In genomic region chr11:108518581-108518980, GRCh38 we compare ENCODE assay signal across 19 cellular contexts. TPM values are rescaled to one million over a fixed set of nuclear protein-coding genes. Genes with fewer than 3 reads are reported as not detected.
A peak's percentile ranks its signal among the peaks of the same experiment; 100 is the strongest.
DNase-seq lines count a peak whose midpoint lies in the region; ATAC-seq and TF ChIP-seq lines count a peak whose summit lies in the region.
"Had no signal": no experiment of that assay in that cellular context is flagged by ENCODE, and none has a peak within 500 bp of the region (broad histone marks: within the 10 kb centered on the region; RNA-seq: fewer than 3 reads in every experiment).

No MANE protein-coding gene starts in this region.

- no peaks in the 10 kb centered on the region for H4K20me1 ChIP-seq in IMR-90 (ENCODE audit: insufficient read depth, low read length)
- no peaks in the 10 kb centered on the region for H4K20me1 ChIP-seq in smooth muscle cell (ENCODE audit: low read depth)

- CTCF ChIA-PET in IMR-90 (lab: Yijun Ruan, JAX) = no interaction called here
- CTCF ChIA-PET in naive thymus-derived CD4-positive, alpha-beta T cell (lab: Charles Lee) = no interaction called here

- DNase-seq in IMR-90 (no peak), islet precursor cell (peak; percentile 92), mesothelial cell of epicardium (ENCODE audit: low spot score in 2 of 2, unreplicated experiment in 2 of 2) (no peak), smooth muscle cell (lab: John Stamatoyannopoulos, UW; ENCODE audit: unreplicated experiment) (no peak), uterus (no peak), GM20000 (ENCODE audit: low spot score) (no peak)
- no peak for DNase-seq in naive thymus-derived CD4-positive, alpha-beta T cell
- DNase-seq: ACHN; AML-193; CD4-positive, alpha-beta T cell; GF-D8; GOT3; H7; HFFc6 had no signal

- no peak overlapping the region for H4K5ac ChIP-seq in IMR-90 (ENCODE audit: low read depth, low read length)

- in situ Hi-C loops in IMR-90 (cut with MboI; ENCODE audit: low sequenced_read_pairs) = no loop called here

- no peaks in the 10 kb centered on the region for H3K9me3 ChIP-seq in IMR-90 (ENCODE audit: control insufficient read depth, insufficient read depth, low read length)
- no peaks in the 10 kb centered on the region for H3K9me3 ChIP-seq in smooth muscle cell (replicated peaks; ENCODE audit: low read depth)
- H3K9me3 ChIP-seq in uterus = no peaks in the 10 kb centered on the region
- H3K9me3 ChIP-seq in naive thymus-derived CD4-positive, alpha-beta T cell (ENCODE audit: control insufficient read depth in 2 of 3, low read length in 3 of 3) = no peaks in the 10 kb centered on the region
- H3K9me3 ChIP-seq: Caco-2 had no signal

- no peak overlapping the region for H3K4ac ChIP-seq in IMR-90 (ENCODE audit: low read depth, low read length)

- no peak overlapping the region for H4K91ac ChIP-seq in IMR-90 (ENCODE audit: insufficient read depth, low read depth, low read length)

- no peaks in the 10 kb centered on the region for H3K36me3 ChIP-seq in IMR-90 (ENCODE audit: control insufficient read depth, insufficient read depth, low read length)
- no peaks in the 10 kb centered on the region for H3K36me3 ChIP-seq in smooth muscle cell (ENCODE audit: low read depth)
- H3K36me3 ChIP-seq in uterus = no peaks in the 10 kb centered on the region
- peaks cover 0 to 9% (median 0%) of the 10 kb centered on the region in 3 experiments for H3K36me3 ChIP-seq in naive thymus-derived CD4-positive, alpha-beta T cell (ENCODE audit: control insufficient read depth in 2 of 3, insufficient read depth in 3 of 3, low read length in 3 of 3)

- no peak overlapping the region for H2AK9ac ChIP-seq in IMR-90 (replicated peaks; ENCODE audit: low read depth, low read length, poor library complexity)

- H3K14ac ChIP-seq in IMR-90 (replicated peaks; ENCODE audit: low read depth, low read length) = no peak overlapping the region

- H4K8ac ChIP-seq in IMR-90 (ENCODE audit: low read depth in 2 of 2, low read length in 2 of 2) = no peak overlapping the region

- no peak overlapping the region for H2BK120ac ChIP-seq in IMR-90 (ENCODE audit: low read depth, low read length)

- H3K4me3 Mint-ChIP-seq in mesothelial cell of epicardium = no peak overlapping the region
- no peak overlapping the region for H3K4me3 Mint-ChIP-seq in naive thymus-derived CD4-positive, alpha-beta T cell
- H3K4me3 Mint-ChIP-seq: CD4-positive, alpha-beta T cell; HFFc6 had no signal

- no peaks in the 10 kb centered on the region for H3K9me1 ChIP-seq in IMR-90 (ENCODE audit: insufficient read depth, low read length)

- H2BK5ac ChIP-seq in IMR-90 (ENCODE audit: low read depth, low read length, poor library complexity, severe bottlenecking) = no peak overlapping the region

- intact Hi-C loops in IMR-90 (cut with micrococcal nuclease) (no loop called here), uterus (cut with DNase I; ENCODE audit: low total_unique reads) (no loop called here)
- intact Hi-C loops in naive thymus-derived CD4-positive, alpha-beta T cell (cut with micrococcal nuclease) = loop anchor here in 1 of 2 donors (1.0 kb wide), 1 partner anchor 15 kb away; no protein-coding TSS in a partner anchor

- no peaks in the 10 kb centered on the region for H3K27me3 Mint-ChIP-seq in mesothelial cell of epicardium (ENCODE audit: low read depth)
- no peaks in the 10 kb centered on the region for H3K27me3 Mint-ChIP-seq in naive thymus-derived CD4-positive, alpha-beta T cell

- H3K4me1 ChIP-seq in IMR-90 (ENCODE audit: control insufficient read depth, insufficient read depth, low read length) = no peaks in the 10 kb centered on the region
- no peaks in the 10 kb centered on the region for H3K4me1 ChIP-seq in smooth muscle cell (ENCODE audit: low read depth)
- H3K4me1 ChIP-seq in uterus = no peaks in the 10 kb centered on the region
- no peaks in the 10 kb centered on the region for H3K4me1 ChIP-seq in naive thymus-derived CD4-positive, alpha-beta T cell (ENCODE audit: control insufficient read depth in 2 of 2, insufficient read depth in 2 of 2, low read length in 2 of 2)
- H3K4me1 ChIP-seq: Caco-2 had no signal

- no peak overlapping the region for H3K56ac ChIP-seq in IMR-90 (ENCODE audit: extremely low read depth, insufficient read depth, low read length)

- dilution Hi-C loops in IMR-90 (cut with HindIII; ENCODE audit: low sequenced_read_pairs, unreplicated experiment) = no loop called here

- H3K4me3 ChIP-seq in IMR-90 (ENCODE audit: insufficient read depth, low read depth, low read length) (no peak overlapping the region), smooth muscle cell (no peak overlapping the region), uterus (no peak overlapping the region)
- H3K4me3 ChIP-seq in naive thymus-derived CD4-positive, alpha-beta T cell (ENCODE audit: low read length) = no peak overlapping the region

- H3K18ac ChIP-seq in IMR-90 (ENCODE audit: low read depth, low read length) = no peak overlapping the region

- H3K27ac ChIP-seq in IMR-90 (ENCODE audit: insufficient read depth, low read length) = no peak overlapping the region
- H3K27ac ChIP-seq in smooth muscle cell (ENCODE audit: low read depth) = peak overlapping the region; percentile 72
- H3K27ac ChIP-seq in uterus = no peak overlapping the region
- no peak overlapping the region for H3K27ac ChIP-seq in naive thymus-derived CD4-positive, alpha-beta T cell (ENCODE audit: low read depth, low read length)
- H3K27ac ChIP-seq: C4-2B had no signal

- no peak for TF ChIP-seq POLR2A in IMR-90 (IDR thresholded peaks at IDR 0.05; ENCODE audit: low read depth, low read length)
- TF ChIP-seq POLR2A in uterus (IDR thresholded peaks at IDR 0.05) = no peak

- BruUV-seq in IMR-90 (replicated peaks; lab: Mats Ljungman, UMichigan) = no TSS peak

- TF ChIP-seq RAD21 in IMR-90 (IDR thresholded peaks at IDR 0.05; ENCODE audit: low read length) = no peak

- peak overlapping the region; percentile 41 for H2AFZ ChIP-seq in IMR-90 (replicated peaks; ENCODE audit: low read length, poor library complexity)
- no peak overlapping the region for H2AFZ ChIP-seq in smooth muscle cell (ENCODE audit: low read depth)

- H3F3A ChIP-seq in smooth muscle cell (ENCODE audit: low read depth) = no peaks in the 10 kb centered on the region

- POLR2A ChIA-PET in IMR-90 (lab: Charles Lee; ENCODE audit: unreplicated experiment) = no interaction called here
- POLR2A ChIA-PET in naive thymus-derived CD4-positive, alpha-beta T cell (lab: Charles Lee) = no interaction called here

- peaks cover 13% of the 10 kb centered on the region for H3K9me3 Mint-ChIP-seq in mesothelial cell of epicardium
- H3K9me3 Mint-ChIP-seq in naive thymus-derived CD4-positive, alpha-beta T cell = peaks cover 0 to 5% (median 0%) of the 10 kb centered on the region in 11 donors
- H3K9me3 Mint-ChIP-seq: CD4-positive, alpha-beta T cell; HFFc6 had no signal

- H3K4me1 Mint-ChIP-seq in mesothelial cell of epicardium = peaks cover 13% of the 10 kb centered on the region
- peaks cover 0 to 5% (median 0%) of the 10 kb centered on the region in 7 donors for H3K4me1 Mint-ChIP-seq in naive thymus-derived CD4-positive, alpha-beta T cell

- H3K36me3 Mint-ChIP-seq in mesothelial cell of epicardium = peaks cover 28% of the 10 kb centered on the region
- peaks cover 7 to 35% (median 14%) of the 10 kb centered on the region in 5 donors for H3K36me3 Mint-ChIP-seq in naive thymus-derived CD4-positive, alpha-beta T cell

- H3K23ac ChIP-seq in IMR-90 (ENCODE audit: low read depth, low read length) = no peak overlapping the region

- H3K9ac ChIP-seq in IMR-90 (ENCODE audit: low read depth, low read length) = no peak overlapping the region
- peak overlapping the region; percentile 23 for H3K9ac ChIP-seq in smooth muscle cell (ENCODE audit: low read depth)

- H3K79me2 ChIP-seq in smooth muscle cell (ENCODE audit: low read depth) = no peaks in the 10 kb centered on the region

- H2BK15ac ChIP-seq in IMR-90 (ENCODE audit: low read depth, low read length) = no peak overlapping the region

- ATAC-seq in IMR-90 (ENCODE audit: low read depth) = no peak
- ATAC-seq in HG03196 (IDR thresholded peaks at IDR 0.05; ENCODE audit: unreplicated experiment) = no peak
- no peak for ATAC-seq in naive thymus-derived CD4-positive, alpha-beta T cell
- ATAC-seq: HCT116, HepG2 had no signal

- no peaks in the 10 kb centered on the region for H3K79me1 ChIP-seq in IMR-90 (ENCODE audit: low read depth in 1 of 2, low read length in 2 of 2)

- H2BK20ac ChIP-seq in IMR-90 (ENCODE audit: low read depth, low read length) = no peak overlapping the region

- H2AK5ac ChIP-seq in IMR-90 (ENCODE audit: low read depth, low read length) = no peak overlapping the region

- TF ChIP-seq CTCF in IMR-90 (conservative IDR thresholded peaks at IDR 0.05; ENCODE audit: low read depth, low read length) (no peak), mesothelial cell of epicardium (IDR thresholded peaks at IDR 0.05; ENCODE audit: unreplicated experiment) (no peak), smooth muscle cell (IDR thresholded peaks at IDR 0.05; ENCODE audit: borderline replicate concordance, insufficient read depth, poor library complexity, severe bottlenecking) (no peak), uterus (IDR thresholded peaks at IDR 0.05) (no peak), GM20000 (IDR thresholded peaks at IDR 0.05; ENCODE audit: extremely low read depth, missing control alignments) (no peak)

- 75% methylated on average over 5 of the region's 10 CpGs; no CpG with 5 or more reads in 1 of the 2 experiments for WGBS in IMR-90 (ENCODE audit: extremely low coverage in 2 of 2, insufficient read length in 1 of 2), 2 experiments
- WGBS in smooth muscle cell (ENCODE audit: low lambda C conversion rate) = 42% methylated on average over 10 of the region's 10 CpGs

- H3K4me2 ChIP-seq in IMR-90 (ENCODE audit: low read depth, low read length) (no peak overlapping the region), smooth muscle cell (no peak overlapping the region)

- peak overlapping the region; percentile 86 for H3K27ac Mint-ChIP-seq in mesothelial cell of epicardium
- no peak overlapping the region for H3K27ac Mint-ChIP-seq in naive thymus-derived CD4-positive, alpha-beta T cell
- H3K27ac Mint-ChIP-seq: CD4-positive, alpha-beta T cell; HFFc6 had no signal

- no peaks in the 10 kb centered on the region for H3K27me3 ChIP-seq in IMR-90 (ENCODE audit: control insufficient read depth, insufficient read depth, low read length)
- no peaks in the 10 kb centered on the region for H3K27me3 ChIP-seq in smooth muscle cell (ENCODE audit: low read depth)
- H3K27me3 ChIP-seq in uterus = no peaks in the 10 kb centered on the region
- no peaks in the 10 kb centered on the region for H3K27me3 ChIP-seq in naive thymus-derived CD4-positive, alpha-beta T cell (ENCODE audit: control insufficient read depth in 2 of 2, insufficient read depth in 2 of 2, low read length in 2 of 2)

RNA-seq across cellular contexts. Expression of gene POGLUT3, which starts 20.4 kb away (rescaled TPM):
- total RNA-seq in IMR-90 (2012; rRNA removed) = 31.7 and 36.7 TPM in 2 replicates
- polyA plus RNA-seq in IMR-90 (2012; rRNA removed) = 30.4 and 34.8 TPM in 2 replicates
- polyA plus RNA-seq in IMR-90 (2012; cell fraction: cytosol; rRNA removed) = 6.8 and 10.4 TPM in 2 replicates
- 1.2 and 7.0 TPM in 2 replicates for polyA plus RNA-seq in IMR-90 (2012; cell fraction: nucleus; rRNA removed; ENCODE audit: low replicate concordance)
- 39.6 to 41.5 TPM (median 40.1 TPM) in 3 replicates for total RNA-seq in mesothelial cell of epicardium
- total RNA-seq in smooth muscle cell = 50.4 and 62.9 TPM in 2 replicates
- 28.9 and 34.4 TPM in 2 replicates for polyA plus RNA-seq in smooth muscle cell
- 100 to 1,000 TPM in 1 of 4 donors, 10 to 100 TPM in 3; 30.0 to 106 (median 51.1) TPM for total RNA-seq in uterus
- 10 to 100 TPM in 1 of 5 experiments, 1 to 10 TPM in 4; 5.7 to 15.7 (median 9.4) TPM for total RNA-seq in naive thymus-derived CD4-positive, alpha-beta T cell
- polyA plus RNA-seq in naive thymus-derived CD4-positive, alpha-beta T cell = 10 to 100 TPM in 1 of 2 donors, 1 to 10 TPM in 1; 10.0 to 10.3 TPM

RNA-seq across cellular contexts. Expression of gene C11orf65, which starts 51.3 kb away (rescaled TPM):
- total RNA-seq in IMR-90 (2012; rRNA removed) (0.18 and 0.56 TPM in 2 replicates), mesothelial cell of epicardium (1.00 to 1.6 TPM (median 1.1 TPM) in 3 replicates), smooth muscle cell (0.76 and 1.9 TPM in 2 replicates), uterus (1 to 10 TPM in 1 of 4 donors, under 1 TPM in 1, not detected in 2; 0.46 to 1.1 TPM)
- polyA plus RNA-seq in IMR-90 (2012; rRNA removed) (0.12 TPM in 1 of 2 replicates, not detected in the other), smooth muscle cell (1.7 and 1.9 TPM in 2 replicates)
- 0.02 TPM in 1 of 2 replicates, not detected in the other for polyA plus RNA-seq in IMR-90 (2012; cell fraction: cytosol; rRNA removed)
- polyA plus RNA-seq in IMR-90 (2012; cell fraction: nucleus; rRNA removed; ENCODE audit: low replicate concordance) = 0.16 TPM in 1 of 2 replicates, not detected in the other
- total RNA-seq in naive thymus-derived CD4-positive, alpha-beta T cell = 1 to 10 TPM in 2 of 5 experiments, under 1 TPM in 3; 0.27 to 1.5 (median 0.51) TPM
- polyA plus RNA-seq in naive thymus-derived CD4-positive, alpha-beta T cell = 1 to 10 TPM in 1 of 2 donors, under 1 TPM in 1; 0.61 to 2.0 TPM
